Comparison of ENCODE assay signal across 18 cellular contexts in the genomic region with DNA sequence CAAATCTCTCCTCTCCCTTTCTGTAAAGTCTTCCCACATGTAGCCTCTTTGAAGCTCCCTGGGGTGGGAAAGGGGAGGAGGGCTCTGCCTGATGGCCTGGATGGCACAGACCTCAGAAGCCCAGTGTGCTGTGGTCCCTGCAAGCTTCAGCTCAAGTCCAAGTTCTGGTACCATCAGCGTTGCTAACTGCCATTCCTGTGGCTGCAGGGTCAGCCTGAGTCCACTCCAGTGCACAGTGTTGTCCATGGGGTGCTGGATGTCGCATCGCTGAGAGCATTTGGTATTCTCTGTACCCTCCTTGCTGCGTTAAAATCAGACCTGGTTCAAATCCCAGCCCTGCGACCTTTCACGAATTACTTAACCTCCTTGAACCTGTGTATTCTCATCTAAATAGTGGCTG.
A peak's percentile ranks its signal among the peaks of the same experiment; 100 is the strongest.
DNase-seq lines count a peak whose midpoint lies in the region; ATAC-seq lines count a peak whose summit lies in the region.
"Had no signal": no experiment of that assay in that cellular context is flagged by ENCODE, and none has a peak within 500 bp of the region (broad histone marks: within the 10 kb centered on the region; RNA-seq: fewer than 3 reads in every experiment).

No MANE protein-coding gene starts in this region.

- H3K36me3 Mint-ChIP-seq in T-helper 2 cell treated with Interferon-gamma antibody and Interleukin-4, amounts not matched to agents 5 μg/mL and 100 μg/mL, for 36 hours (ENCODE audit: low read depth): peaks cover 6% of the 10 kb centered on the region
- peaks cover 2% of the 10 kb centered on the region for H3K36me3 Mint-ChIP-seq in IgD-negative memory B cell
- H3K36me3 Mint-ChIP-seq in immature natural killer cell: no peaks in the 10 kb centered on the region
- peaks cover 5% of the 10 kb centered on the region for H3K36me3 Mint-ChIP-seq in stimulated activated effector memory CD8-positive, alpha-beta T cell treated with anti-CD3 and anti-CD28 coated beads, Interleukin-12 subunit alpha, Interleukin-12 subunit beta, amount 100 ng/mL, for 72 hours

- DNase-seq in T-helper 2 cell treated with Interferon-gamma antibody and Interleukin-4, amounts not matched to agents 5 μg/mL and 100 μg/mL, for 36 hours (ENCODE audit: low spot score): no peak
- no peak for DNase-seq in T-helper 2 cell
- DNase-seq in immature natural killer cell: no peak
- no peak for DNase-seq in stimulated activated effector memory CD8-positive, alpha-beta T cell treated with anti-CD3 and anti-CD28 coated beads, Interleukin-12 subunit alpha, Interleukin-12 subunit beta, amount 100 ng/mL, for 72 hours (ENCODE audit: low spot score in 2 of 2)
- DNase-seq in SHP77 treated with DMSO at 0.1 percent for 48 hours (lab: John Stamatoyannopoulos, UW): no peak
- DNase-seq in NOMO-1 treated with DMSO at 0.1 percent for 48 hours (lab: John Stamatoyannopoulos, UW; ENCODE audit: unreplicated experiment): no peak
- DNase-seq: activated effector memory CD4-positive, alpha-beta T cell treated with anti-CD3 and anti-CD28 coated beads, Interleukin-2, amount 50 U/mL, for 16 hours; amygdala; Calu3; head of caudate nucleus; left cardiac atrium; NCI-H1105 treated with DMSO at 0.1 percent for 48 hours; NCI-H2029 treated with DMSO at 0.1 percent for 48 hours; NCI-H345; NCI-H774; testis had no signal

- H3K27ac Mint-ChIP-seq in T-helper 2 cell treated with Interferon-gamma antibody and Interleukin-4, amounts not matched to agents 5 μg/mL and 100 μg/mL, for 36 hours: peak overlapping the region; percentile 62
- H3K27ac Mint-ChIP-seq in IgD-negative memory B cell (peak overlapping the region; percentile 37 to 96 (median 77)), immature natural killer cell (peak overlapping the region; percentile 69 to 99 (median 98))
- peak overlapping the region; percentile 97 for H3K27ac Mint-ChIP-seq in stimulated activated effector memory CD8-positive, alpha-beta T cell treated with anti-CD3 and anti-CD28 coated beads, Interleukin-12 subunit alpha, Interleukin-12 subunit beta, amount 100 ng/mL, for 72 hours

- H3K9me3 Mint-ChIP-seq in T-helper 2 cell treated with Interferon-gamma antibody and Interleukin-4, amounts not matched to agents 5 μg/mL and 100 μg/mL, for 36 hours: no peaks in the 10 kb centered on the region
- H3K9me3 Mint-ChIP-seq in IgD-negative memory B cell (no peaks in the 10 kb centered on the region), immature natural killer cell (no peaks in the 10 kb centered on the region)
- H3K9me3 Mint-ChIP-seq in stimulated activated effector memory CD8-positive, alpha-beta T cell treated with anti-CD3 and anti-CD28 coated beads, Interleukin-12 subunit alpha, Interleukin-12 subunit beta, amount 100 ng/mL, for 72 hours: no peaks in the 10 kb centered on the region

- H3K27me3 Mint-ChIP-seq in T-helper 2 cell treated with Interferon-gamma antibody and Interleukin-4, amounts not matched to agents 5 μg/mL and 100 μg/mL, for 36 hours (ENCODE audit: low read depth): no peaks in the 10 kb centered on the region
- H3K27me3 Mint-ChIP-seq in IgD-negative memory B cell: no peaks in the 10 kb centered on the region
- peaks cover 0 to 5% (median 2%) of the 10 kb centered on the region in 3 donors for H3K27me3 Mint-ChIP-seq in immature natural killer cell (ENCODE audit: low read depth in 3 of 3)

- H3K4me1 Mint-ChIP-seq in T-helper 2 cell treated with Interferon-gamma antibody and Interleukin-4, amounts not matched to agents 5 μg/mL and 100 μg/mL, for 36 hours (ENCODE audit: low read depth): peaks cover 58% of the 10 kb centered on the region
- H3K4me1 Mint-ChIP-seq in IgD-negative memory B cell: peaks cover 30 to 61% (median 32%) of the 10 kb centered on the region in 3 donors
- peaks cover 89 to 92% of the 10 kb centered on the region in 2 donors for H3K4me1 Mint-ChIP-seq in immature natural killer cell
- H3K4me1 Mint-ChIP-seq in stimulated activated effector memory CD8-positive, alpha-beta T cell treated with anti-CD3 and anti-CD28 coated beads, Interleukin-12 subunit alpha, Interleukin-12 subunit beta, amount 100 ng/mL, for 72 hours: peaks cover 80% of the 10 kb centered on the region

- no peak for ATAC-seq in stimulated activated effector memory CD8-positive, alpha-beta T cell treated with anti-CD3 and anti-CD28 coated beads, Interleukin-12 subunit alpha, Interleukin-12 subunit beta, amount 100 ng/mL, for 72 hours
- no peak for ATAC-seq in GM18873 (IDR thresholded peaks at IDR 0.05; ENCODE audit: low FRiP score, unreplicated experiment)
- ATAC-seq: left cardiac atrium had no signal

- H3K4me3 Mint-ChIP-seq in T-helper 2 cell treated with Interferon-gamma antibody and Interleukin-4, amounts not matched to agents 5 μg/mL and 100 μg/mL, for 36 hours: no peak overlapping the region
- H3K4me3 Mint-ChIP-seq in IgD-negative memory B cell: peak overlapping the region in 2 of 4 donors; percentile 5 to 55
- H3K4me3 Mint-ChIP-seq in immature natural killer cell: peak overlapping the region in 3 of 5 donors; percentile 15 to 74 (median 63)
- H3K4me3 Mint-ChIP-seq in stimulated activated effector memory CD8-positive, alpha-beta T cell treated with anti-CD3 and anti-CD28 coated beads, Interleukin-12 subunit alpha, Interleukin-12 subunit beta, amount 100 ng/mL, for 72 hours: no peak overlapping the region

Comparison
In these comparisons a context has a peak if more than half of its experiments do, and no peak if none do; other contexts are left out.
1. H3K4me3 Mint-ChIP-seq: peak in immature natural killer cell (3 of 5); none in T-helper 2 cell treated with Interferon-gamma antibody and Interleukin-4, amounts not matched to agents 5 μg/mL and 100 μg/mL, for 36 hours (single experiment) and stimulated activated effector memory CD8-positive, alpha-beta T cell treated with anti-CD3 and anti-CD28 coated beads, Interleukin-12 subunit alpha, Interleukin-12 subunit beta, amount 100 ng/mL, for 72 hours (single experiment).
2. Peak in every context shown above with its lines, with median percentiles within 50 percentile points of each other: H3K27ac Mint-ChIP-seq.